ENCODE assay signal across 14 cellular contexts in the genomic region with DNA sequence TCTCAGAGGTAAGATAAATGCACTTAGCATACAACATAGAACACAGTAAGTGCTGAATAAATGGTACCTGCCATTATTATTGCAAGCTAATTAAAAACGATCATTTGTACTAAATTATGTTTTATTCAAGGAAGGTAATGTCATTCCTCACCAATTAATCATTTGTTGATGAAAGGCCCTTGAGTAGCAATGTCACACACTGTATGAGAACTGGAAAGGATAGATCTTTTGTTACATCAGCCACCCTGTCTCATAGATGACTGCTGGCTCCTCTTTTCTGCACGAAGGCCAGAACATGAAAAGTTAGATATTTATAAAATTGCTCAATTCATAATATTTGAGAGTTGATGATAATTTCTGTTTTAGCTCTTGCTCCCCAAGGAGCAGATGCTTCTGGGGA.
DNase-seq lines count a peak whose midpoint lies in the region; ATAC-seq and TF ChIP-seq lines count a peak whose summit lies in the region.
"Had no signal": no experiment of that assay in that cellular context is flagged by ENCODE, and none has a peak within 500 bp of the region (broad histone marks: within the 10 kb centered on the region; RNA-seq: fewer than 3 reads in every experiment).

No MANE protein-coding gene starts in this region.

- TF ChIP-seq CTCF in Calu3 (IDR thresholded peaks at IDR 0.05; ENCODE audit: unreplicated experiment) (no peak), breast epithelium (IDR thresholded peaks at IDR 0.05) (no peak)

- no peak overlapping the region for H3K4me3 Mint-ChIP-seq in Calu3 (ENCODE audit: low read depth, unreplicated experiment)
- H3K4me3 Mint-ChIP-seq: activated CD4-positive, alpha-beta T cell treated with anti-CD3 and anti-CD28 coated beads, Interleukin-2, amount 10 ng/mL, durations not matched to agents 24 days and 14 days; B cell had no signal

- intact Hi-C loops in Calu3 (cut with micrococcal nuclease; ENCODE audit: unreplicated experiment): no loop called here
- intact Hi-C loops in breast epithelium (cut with DNase I; ENCODE audit: low total_unique reads): loop anchor here (2.0 kb wide), 1 partner anchor 30 kb away; no protein-coding TSS in a partner anchor
- intact Hi-C loops in right cardiac atrium (cut with DNase I): loop anchor here in 2 of 4 donors (10.0 kb wide), 1 partner anchor 58 kb away; no protein-coding TSS in a partner anchor

- H3K27me3 ChIP-seq in breast epithelium (no peaks in the 10 kb centered on the region), right cardiac atrium (ENCODE audit: control insufficient read depth, insufficient read depth) (no peaks in the 10 kb centered on the region), skeletal muscle tissue (ENCODE audit: control insufficient read depth in 3 of 3, insufficient read depth in 3 of 3, low read length in 3 of 3) (no peaks in the 10 kb centered on the region)

- H3K4me1 Mint-ChIP-seq in Calu3 (ENCODE audit: low read depth, unreplicated experiment): peaks cover 16% of the 10 kb centered on the region
- H3K4me1 Mint-ChIP-seq: activated CD4-positive, alpha-beta T cell treated with anti-CD3 and anti-CD28 coated beads, Interleukin-2, amount 10 ng/mL, durations not matched to agents 24 days and 14 days; B cell had no signal

- peak overlapping the region; percentile 80 to 83 for H3K27ac ChIP-seq in breast epithelium
- H3K27ac ChIP-seq in right cardiac atrium (ENCODE audit: low read length): no peak overlapping the region
- H3K27ac ChIP-seq in skeletal muscle tissue (ENCODE audit: low read depth, low read length): peak overlapping the region; percentile 33

- H3K4me3 ChIP-seq in breast epithelium: no peak overlapping the region
- H3K4me3 ChIP-seq in right cardiac atrium (ENCODE audit: low read length): no peak overlapping the region
- no peak overlapping the region for H3K4me3 ChIP-seq in skeletal muscle tissue (ENCODE audit: low read length in 3 of 3)

- CTCF ChIA-PET in Calu3 (lab: Charles Lee): interaction anchor here (0.8 kb wide), 1 partner anchor 17 kb away, joined by 3 read pairs; no protein-coding TSS in a partner anchor

- H3K9me3 ChIP-seq in breast epithelium (no peaks in the 10 kb centered on the region), right cardiac atrium (ENCODE audit: control insufficient read depth, low read length) (no peaks in the 10 kb centered on the region), skeletal muscle tissue (ENCODE audit: control insufficient read depth in 3 of 3, low read length in 3 of 3) (no peaks in the 10 kb centered on the region)

- H3K9me3 Mint-ChIP-seq in Calu3 (ENCODE audit: low read depth, unreplicated experiment): peaks cover 5% of the 10 kb centered on the region

- no TSS peak for BruUV-seq in Calu3 (replicated peaks; lab: Mats Ljungman, UMichigan)

- WGBS in right cardiac atrium: 70% methylated on average over 2 of the region's 2 CpGs

- TF ChIP-seq POLR2A in breast epithelium (IDR thresholded peaks at IDR 0.05): no peak

- ATAC-seq in right cardiac atrium: peak; percentile 53 to 60

- H3K36me3 ChIP-seq in breast epithelium (no peaks in the 10 kb centered on the region), skeletal muscle tissue (ENCODE audit: control insufficient read depth in 3 of 3, insufficient read depth in 3 of 3, low read length in 3 of 3) (no peaks in the 10 kb centered on the region)

- H3K4me1 ChIP-seq in breast epithelium (peaks cover 0 to 9% of the 10 kb centered on the region in 2 donors), right cardiac atrium (ENCODE audit: control insufficient read depth, insufficient read depth, low read length) (peaks cover 4% of the 10 kb centered on the region), skeletal muscle tissue (ENCODE audit: control insufficient read depth in 3 of 3, insufficient read depth in 3 of 3, low read length in 3 of 3) (peaks cover 0 to 9% (median 5%) of the 10 kb centered on the region in 3 donors)

- no peak for DNase-seq in Calu3
- no peak for DNase-seq in breast epithelium (ENCODE audit: low spot score in 2 of 2)
- no peak for DNase-seq in right cardiac atrium
- no peak for DNase-seq in DMS114 treated with DMSO at 0.1 percent for 48 hours (lab: John Stamatoyannopoulos, UW; ENCODE audit: unreplicated experiment)
- DNase-seq in cerebellar nuclear complex (lab: John Stamatoyannopoulos, UW): no peak
- DNase-seq in NOMO-1 treated with DMSO at 0.1 percent for 48 hours (lab: John Stamatoyannopoulos, UW; ENCODE audit: unreplicated experiment): no peak
- no peak for DNase-seq in COLO829 (ENCODE audit: low spot score)
- DNase-seq: activated CD4-positive, alpha-beta T cell treated with anti-CD3 and anti-CD28 coated beads, Interleukin-2, amount 10 ng/mL, durations not matched to agents 24 days and 14 days; activated effector memory CD4-positive, alpha-beta T cell treated with Interleukin-2 at 50 U/mL for 16 hours; central memory CD4-positive, alpha-beta T cell; NCI-H2081 treated with DMSO at 0.1 percent for 48 hours had no signal

- no peak overlapping the region for H3K9ac ChIP-seq in skeletal muscle tissue (ENCODE audit: low read depth in 1 of 3, low read length in 3 of 3)

- H3K36me3 Mint-ChIP-seq in Calu3 (ENCODE audit: insufficient read depth, unreplicated experiment): peaks cover 6% of the 10 kb centered on the region

- no peaks in the 10 kb centered on the region for H3K27me3 Mint-ChIP-seq in Calu3 (ENCODE audit: unreplicated experiment)
- H3K27me3 Mint-ChIP-seq: B cell, progenitor cell of endocrine pancreas had no signal

- peak overlapping the region; percentile 92 for H3K27ac Mint-ChIP-seq in Calu3 (ENCODE audit: unreplicated experiment)
- H3K27ac Mint-ChIP-seq: activated CD4-positive, alpha-beta T cell treated with anti-CD3 and anti-CD28 coated beads, Interleukin-2, amount 10 ng/mL, durations not matched to agents 24 days and 14 days; B cell; progenitor cell of endocrine pancreas had no signal
